1 cellular context compared by ENCODE assay signal in the genomic region with DNA sequence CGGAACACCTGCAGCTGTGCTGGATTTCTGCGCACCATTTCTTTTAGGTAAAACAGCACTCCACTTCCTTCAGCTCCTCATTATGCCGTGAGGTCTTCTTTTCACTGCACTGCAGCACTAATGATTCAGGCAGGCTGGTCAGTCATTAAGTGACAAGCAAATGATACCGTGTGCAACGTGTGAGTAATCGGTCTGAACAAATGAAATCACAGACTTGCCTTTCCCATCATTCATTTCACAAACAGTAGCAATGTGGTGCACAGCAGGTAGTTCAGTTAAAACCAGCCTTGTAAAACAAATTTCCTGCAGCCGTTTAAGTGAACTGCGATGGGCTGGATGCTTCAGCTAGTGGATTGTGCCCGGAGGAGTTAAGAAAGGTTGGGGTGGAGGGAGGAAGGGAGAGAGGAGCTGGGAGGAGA.
TF ChIP-seq lines count a peak whose summit lies in the region.

No MANE protein-coding gene starts in this region.

TF ChIP-seq in HEK293, 187 proteins besides CTCF, POLR2A, EP300 and RAD21 (continues in another document):
- TF ChIP-seq ZBTB20 (tag by site-specific recombination; IDR thresholded peaks at IDR 0.05) (no peak), ZNF174 (tag by site-specific recombination; IDR thresholded peaks at IDR 0.05) (no peak), ZNF664 (tag by site-specific recombination; IDR thresholded peaks at IDR 0.05) (peak; percentile 62), ZNF558 (tag by site-specific recombination; IDR thresholded peaks at IDR 0.05) (no peak), RBAK (tag by site-specific recombination; IDR thresholded peaks at IDR 0.05) (no peak), ZNF2 (tag by site-specific recombination; IDR thresholded peaks at IDR 0.05) (0 out of 2 replicates have a peak, but pooled peaks have one; percentile 40), ZSCAN23 (tag by site-specific recombination; IDR thresholded peaks at IDR 0.05) (no peak), ZNF302 (tag by site-specific recombination; IDR thresholded peaks at IDR 0.05; ENCODE audit: low read depth) (no peak), KLF1 (tag by site-specific recombination; IDR thresholded peaks at IDR 0.05) (no peak), ZBTB8A (tag by site-specific recombination; IDR thresholded peaks at IDR 0.05) (0 out of 2 replicates have a peak, but pooled peaks have one; percentile 25), ZBTB21 (tag by site-specific recombination; IDR thresholded peaks at IDR 0.05) (0 out of 2 replicates have a peak, but pooled peaks have one; percentile 43), ZNF677 (tag by site-specific recombination; IDR thresholded peaks at IDR 0.05) (no peak), REPIN1 (tag by site-specific recombination; IDR thresholded peaks at IDR 0.05; ENCODE audit: low read depth) (no peak), ZNF155 (tag by site-specific recombination; IDR thresholded peaks at IDR 0.05) (no peak), ZFP37 (tag by site-specific recombination; IDR thresholded peaks at IDR 0.05) (no peak), ZNF560 (tag by site-specific recombination; IDR thresholded peaks at IDR 0.05; ENCODE audit: borderline replicate concordance) (no peak), MZF1 (tag by site-specific recombination; IDR thresholded peaks at IDR 0.05; ENCODE audit: borderline replicate concordance) (no peak), ZNF175 (tag by site-specific recombination; IDR thresholded peaks at IDR 0.05) (no peak), ZNF561 (tag by site-specific recombination; IDR thresholded peaks at IDR 0.05; ENCODE audit: borderline replicate concordance) (no peak), ZNF510 (tag by site-specific recombination; IDR thresholded peaks at IDR 0.05; ENCODE audit: insufficient replicate concordance) (no peak), ZNF423 (tag by site-specific recombination; IDR thresholded peaks at IDR 0.05) (no peak), EGR2 (tag by site-specific recombination; IDR thresholded peaks at IDR 0.05; ENCODE audit: low read depth) (no peak), GFI1B (tag by site-specific recombination; IDR thresholded peaks at IDR 0.05) (peak; percentile 94), TRIM28 (IDR thresholded peaks at IDR 0.05; ENCODE audit: borderline replicate concordance, low read length) (peak; percentile 90; the same call in 1 of the 2 replicates), ZNF585B (tag by site-specific recombination; IDR thresholded peaks at IDR 0.05) (no peak), ZNF660 (tag by site-specific recombination; IDR thresholded peaks at IDR 0.05) (peak; percentile 63; the same call in 1 of the 2 replicates), ZNF394 (tag by site-specific recombination; IDR thresholded peaks at IDR 0.05; ENCODE audit: borderline replicate concordance) (no peak), ZNF292 (tag by site-specific recombination; IDR thresholded peaks at IDR 0.05; ENCODE audit: borderline replicate concordance, low read depth) (no peak), ZNF24 (tag by site-specific recombination; IDR thresholded peaks at IDR 0.05) (peak; percentile 96), ZNF335 (tag by site-specific recombination; conservative IDR thresholded peaks at IDR 0.05) (peak; percentile 45), ZNF169 (tag by site-specific recombination; IDR thresholded peaks at IDR 0.05) (no peak), KLF9 (tag by site-specific recombination; IDR thresholded peaks at IDR 0.05; ENCODE audit: low read depth) (no peak), ZNF548 (tag by site-specific recombination; IDR thresholded peaks at IDR 0.05) (no peak), PRDM1 (tag by site-specific recombination; IDR thresholded peaks at IDR 0.05) (no peak)
- TF ChIP-seq, protein P1, sequence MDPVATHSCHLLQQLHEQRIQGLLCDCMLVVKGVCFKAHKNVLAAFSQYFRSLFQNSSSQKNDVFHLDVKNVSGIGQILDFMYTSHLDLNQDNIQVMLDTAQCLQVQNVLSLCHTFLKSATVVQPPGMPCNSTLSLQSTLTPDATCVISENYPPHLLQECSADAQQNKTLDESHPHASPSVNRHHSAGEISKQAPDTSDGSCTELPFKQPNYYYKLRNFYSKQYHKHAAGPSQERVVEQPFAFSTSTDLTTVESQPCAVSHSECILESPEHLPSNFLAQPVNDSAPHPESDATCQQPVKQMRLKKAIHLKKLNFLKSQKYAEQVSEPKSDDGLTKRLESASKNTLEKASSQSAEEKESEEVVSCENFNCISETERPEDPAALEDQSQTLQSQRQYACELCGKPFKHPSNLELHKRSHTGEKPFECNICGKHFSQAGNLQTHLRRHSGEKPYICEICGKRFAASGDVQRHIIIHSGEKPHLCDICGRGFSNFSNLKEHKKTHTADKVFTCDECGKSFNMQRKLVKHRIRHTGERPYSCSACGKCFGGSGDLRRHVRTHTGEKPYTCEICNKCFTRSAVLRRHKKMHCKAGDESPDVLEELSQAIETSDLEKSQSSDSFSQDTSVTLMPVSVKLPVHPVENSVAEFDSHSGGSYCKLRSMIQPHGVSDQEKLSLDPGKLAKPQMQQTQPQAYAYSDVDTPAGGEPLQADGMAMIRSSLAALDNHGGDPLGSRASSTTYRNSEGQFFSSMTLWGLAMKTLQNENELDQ (tag by site-specific recombination; IDR thresholded peaks at IDR 0.05; ENCODE audit: low read depth): no peak
- TF ChIP-seq, protein P2, sequence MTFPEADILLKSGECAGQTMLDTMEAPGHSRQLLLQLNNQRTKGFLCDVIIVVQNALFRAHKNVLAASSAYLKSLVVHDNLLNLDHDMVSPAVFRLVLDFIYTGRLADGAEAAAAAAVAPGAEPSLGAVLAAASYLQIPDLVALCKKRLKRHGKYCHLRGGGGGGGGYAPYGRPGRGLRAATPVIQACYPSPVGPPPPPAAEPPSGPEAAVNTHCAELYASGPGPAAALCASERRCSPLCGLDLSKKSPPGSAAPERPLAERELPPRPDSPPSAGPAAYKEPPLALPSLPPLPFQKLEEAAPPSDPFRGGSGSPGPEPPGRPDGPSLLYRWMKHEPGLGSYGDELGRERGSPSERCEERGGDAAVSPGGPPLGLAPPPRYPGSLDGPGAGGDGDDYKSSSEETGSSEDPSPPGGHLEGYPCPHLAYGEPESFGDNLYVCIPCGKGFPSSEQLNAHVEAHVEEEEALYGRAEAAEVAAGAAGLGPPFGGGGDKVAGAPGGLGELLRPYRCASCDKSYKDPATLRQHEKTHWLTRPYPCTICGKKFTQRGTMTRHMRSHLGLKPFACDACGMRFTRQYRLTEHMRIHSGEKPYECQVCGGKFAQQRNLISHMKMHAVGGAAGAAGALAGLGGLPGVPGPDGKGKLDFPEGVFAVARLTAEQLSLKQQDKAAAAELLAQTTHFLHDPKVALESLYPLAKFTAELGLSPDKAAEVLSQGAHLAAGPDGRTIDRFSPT (tag by site-specific recombination; IDR thresholded peaks at IDR 0.05): no peak
- TF ChIP-seq, protein P3, sequence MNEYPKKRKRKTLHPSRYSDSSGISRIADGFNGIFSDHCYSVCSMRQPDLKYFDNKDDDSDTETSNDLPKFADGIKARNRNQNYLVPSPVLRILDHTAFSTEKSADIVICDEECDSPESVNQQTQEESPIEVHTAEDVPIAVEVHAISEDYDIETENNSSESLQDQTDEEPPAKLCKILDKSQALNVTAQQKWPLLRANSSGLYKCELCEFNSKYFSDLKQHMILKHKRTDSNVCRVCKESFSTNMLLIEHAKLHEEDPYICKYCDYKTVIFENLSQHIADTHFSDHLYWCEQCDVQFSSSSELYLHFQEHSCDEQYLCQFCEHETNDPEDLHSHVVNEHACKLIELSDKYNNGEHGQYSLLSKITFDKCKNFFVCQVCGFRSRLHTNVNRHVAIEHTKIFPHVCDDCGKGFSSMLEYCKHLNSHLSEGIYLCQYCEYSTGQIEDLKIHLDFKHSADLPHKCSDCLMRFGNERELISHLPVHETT (tag by site-specific recombination; IDR thresholded peaks at IDR 0.05): no peak
- TF ChIP-seq, protein P4, sequence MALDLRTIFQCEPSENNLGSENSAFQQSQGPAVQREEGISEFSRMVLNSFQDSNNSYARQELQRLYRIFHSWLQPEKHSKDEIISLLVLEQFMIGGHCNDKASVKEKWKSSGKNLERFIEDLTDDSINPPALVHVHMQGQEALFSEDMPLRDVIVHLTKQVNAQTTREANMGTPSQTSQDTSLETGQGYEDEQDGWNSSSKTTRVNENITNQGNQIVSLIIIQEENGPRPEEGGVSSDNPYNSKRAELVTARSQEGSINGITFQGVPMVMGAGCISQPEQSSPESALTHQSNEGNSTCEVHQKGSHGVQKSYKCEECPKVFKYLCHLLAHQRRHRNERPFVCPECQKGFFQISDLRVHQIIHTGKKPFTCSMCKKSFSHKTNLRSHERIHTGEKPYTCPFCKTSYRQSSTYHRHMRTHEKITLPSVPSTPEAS (tag by site-specific recombination; IDR thresholded peaks at IDR 0.05): no peak
- TF ChIP-seq, protein P5, sequence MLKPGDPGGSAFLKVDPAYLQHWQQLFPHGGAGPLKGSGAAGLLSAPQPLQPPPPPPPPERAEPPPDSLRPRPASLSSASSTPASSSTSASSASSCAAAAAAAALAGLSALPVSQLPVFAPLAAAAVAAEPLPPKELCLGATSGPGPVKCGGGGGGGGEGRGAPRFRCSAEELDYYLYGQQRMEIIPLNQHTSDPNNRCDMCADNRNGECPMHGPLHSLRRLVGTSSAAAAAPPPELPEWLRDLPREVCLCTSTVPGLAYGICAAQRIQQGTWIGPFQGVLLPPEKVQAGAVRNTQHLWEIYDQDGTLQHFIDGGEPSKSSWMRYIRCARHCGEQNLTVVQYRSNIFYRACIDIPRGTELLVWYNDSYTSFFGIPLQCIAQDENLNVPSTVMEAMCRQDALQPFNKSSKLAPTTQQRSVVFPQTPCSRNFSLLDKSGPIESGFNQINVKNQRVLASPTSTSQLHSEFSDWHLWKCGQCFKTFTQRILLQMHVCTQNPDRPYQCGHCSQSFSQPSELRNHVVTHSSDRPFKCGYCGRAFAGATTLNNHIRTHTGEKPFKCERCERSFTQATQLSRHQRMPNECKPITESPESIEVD (tag by site-specific recombination; IDR thresholded peaks at IDR 0.05): peak; percentile 67
- TF ChIP-seq, protein P6, sequence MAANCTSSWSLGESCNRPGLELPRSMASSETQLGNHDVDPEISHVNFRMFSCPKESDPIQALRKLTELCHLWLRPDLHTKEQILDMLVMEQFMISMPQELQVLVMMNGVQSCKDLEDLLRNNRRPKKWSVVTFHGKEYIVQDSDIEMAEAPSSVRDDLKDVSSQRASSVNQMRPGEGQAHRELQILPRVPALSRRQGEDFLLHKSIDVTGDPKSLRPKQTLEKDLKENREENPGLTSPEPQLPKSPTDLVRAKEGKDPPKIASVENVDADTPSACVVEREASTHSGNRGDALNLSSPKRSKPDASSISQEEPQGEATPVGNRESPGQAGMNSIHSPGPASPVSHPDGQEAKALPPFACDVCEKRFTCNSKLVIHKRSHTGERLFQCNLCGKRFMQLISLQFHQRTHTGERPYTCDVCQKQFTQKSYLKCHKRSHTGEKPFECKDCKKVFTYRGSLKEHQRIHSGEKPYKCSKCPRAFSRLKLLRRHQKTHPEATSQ (tag by site-specific recombination; IDR thresholded peaks at IDR 0.05): no peak
- TF ChIP-seq, protein P7, sequence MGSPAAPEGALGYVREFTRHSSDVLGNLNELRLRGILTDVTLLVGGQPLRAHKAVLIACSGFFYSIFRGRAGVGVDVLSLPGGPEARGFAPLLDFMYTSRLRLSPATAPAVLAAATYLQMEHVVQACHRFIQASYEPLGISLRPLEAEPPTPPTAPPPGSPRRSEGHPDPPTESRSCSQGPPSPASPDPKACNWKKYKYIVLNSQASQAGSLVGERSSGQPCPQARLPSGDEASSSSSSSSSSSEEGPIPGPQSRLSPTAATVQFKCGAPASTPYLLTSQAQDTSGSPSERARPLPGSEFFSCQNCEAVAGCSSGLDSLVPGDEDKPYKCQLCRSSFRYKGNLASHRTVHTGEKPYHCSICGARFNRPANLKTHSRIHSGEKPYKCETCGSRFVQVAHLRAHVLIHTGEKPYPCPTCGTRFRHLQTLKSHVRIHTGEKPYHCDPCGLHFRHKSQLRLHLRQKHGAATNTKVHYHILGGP (tag by site-specific recombination; IDR thresholded peaks at IDR 0.05): no peak
- TF ChIP-seq, protein P8, sequence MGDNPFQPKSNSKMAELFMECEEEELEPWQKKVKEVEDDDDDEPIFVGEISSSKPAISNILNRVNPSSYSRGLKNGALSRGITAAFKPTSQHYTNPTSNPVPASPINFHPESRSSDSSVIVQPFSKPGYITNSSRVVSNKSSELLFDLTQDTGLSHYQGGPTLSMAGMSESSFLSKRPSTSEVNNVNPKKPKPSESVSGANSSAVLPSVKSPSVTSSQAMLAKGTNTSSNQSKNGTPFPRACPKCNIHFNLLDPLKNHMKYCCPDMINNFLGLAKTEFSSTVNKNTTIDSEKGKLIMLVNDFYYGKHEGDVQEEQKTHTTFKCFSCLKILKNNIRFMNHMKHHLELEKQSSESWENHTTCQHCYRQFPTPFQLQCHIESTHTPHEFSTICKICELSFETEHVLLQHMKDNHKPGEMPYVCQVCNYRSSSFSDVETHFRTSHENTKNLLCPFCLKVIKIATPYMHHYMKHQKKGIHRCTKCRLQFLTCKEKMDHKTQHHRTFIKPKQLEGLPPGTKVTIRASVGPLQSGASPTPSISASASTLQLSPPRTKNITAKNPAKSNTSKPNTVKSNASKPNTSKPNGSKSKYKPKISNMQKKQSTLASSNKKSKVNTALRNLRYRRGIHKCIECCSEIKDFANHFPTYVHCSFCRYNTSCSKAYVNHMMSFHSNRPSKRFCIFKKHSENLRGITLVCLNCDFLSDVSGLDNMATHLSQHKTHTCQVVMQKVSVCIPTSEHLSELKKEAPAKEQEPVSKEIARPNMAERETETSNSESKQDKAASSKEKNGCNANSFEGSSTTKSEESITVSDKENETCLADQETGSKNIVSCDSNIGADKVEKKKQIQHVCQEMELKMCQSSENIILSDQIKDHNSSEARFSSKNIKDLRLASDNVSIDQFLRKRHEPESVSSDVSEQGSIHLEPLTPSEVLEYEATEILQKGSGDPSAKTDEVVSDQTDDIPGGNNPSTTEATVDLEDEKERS (tag by site-specific recombination; IDR thresholded peaks at IDR 0.05): no peak
- TF ChIP-seq, protein P9, sequence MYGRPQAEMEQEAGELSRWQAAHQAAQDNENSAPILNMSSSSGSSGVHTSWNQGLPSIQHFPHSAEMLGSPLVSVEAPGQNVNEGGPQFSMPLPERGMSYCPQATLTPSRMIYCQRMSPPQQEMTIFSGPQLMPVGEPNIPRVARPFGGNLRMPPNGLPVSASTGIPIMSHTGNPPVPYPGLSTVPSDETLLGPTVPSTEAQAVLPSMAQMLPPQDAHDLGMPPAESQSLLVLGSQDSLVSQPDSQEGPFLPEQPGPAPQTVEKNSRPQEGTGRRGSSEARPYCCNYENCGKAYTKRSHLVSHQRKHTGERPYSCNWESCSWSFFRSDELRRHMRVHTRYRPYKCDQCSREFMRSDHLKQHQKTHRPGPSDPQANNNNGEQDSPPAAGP (tag by site-specific recombination; IDR thresholded peaks at IDR 0.05): no peak
- TF ChIP-seq, protein P10, sequence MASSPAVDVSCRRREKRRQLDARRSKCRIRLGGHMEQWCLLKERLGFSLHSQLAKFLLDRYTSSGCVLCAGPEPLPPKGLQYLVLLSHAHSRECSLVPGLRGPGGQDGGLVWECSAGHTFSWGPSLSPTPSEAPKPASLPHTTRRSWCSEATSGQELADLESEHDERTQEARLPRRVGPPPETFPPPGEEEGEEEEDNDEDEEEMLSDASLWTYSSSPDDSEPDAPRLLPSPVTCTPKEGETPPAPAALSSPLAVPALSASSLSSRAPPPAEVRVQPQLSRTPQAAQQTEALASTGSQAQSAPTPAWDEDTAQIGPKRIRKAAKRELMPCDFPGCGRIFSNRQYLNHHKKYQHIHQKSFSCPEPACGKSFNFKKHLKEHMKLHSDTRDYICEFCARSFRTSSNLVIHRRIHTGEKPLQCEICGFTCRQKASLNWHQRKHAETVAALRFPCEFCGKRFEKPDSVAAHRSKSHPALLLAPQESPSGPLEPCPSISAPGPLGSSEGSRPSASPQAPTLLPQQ (tag by site-specific recombination; IDR thresholded peaks at IDR 0.05): no peak
